In genomic region chr6:128519132-128519930, GRCh38 we compare ENCODE assay signal across 1 cellular context.
TF ChIP-seq lines count a peak whose summit lies in the region.

No MANE protein-coding gene starts in this region.

TF ChIP-seq in HepG2, 621 proteins besides CTCF, POLR2A, EP300 and RAD21 (continued from another document and continues in another):
- TF ChIP-seq DRAP1 (CRISPR knock-in tag; IDR thresholded peaks at IDR 0.05) (peak; percentile 61; the same call in 1 of the 2 replicates), HMGXB3 (CRISPR knock-in tag; IDR thresholded peaks at IDR 0.05; ENCODE audit: borderline replicate concordance) (peak; percentile 20; the same call in 1 of the 2 replicates), PRPF4 (IDR thresholded peaks at IDR 0.05; ENCODE audit: low read depth, low read length, poor library complexity, severe bottlenecking) (no peak), E2F2 (CRISPR knock-in tag; IDR thresholded peaks at IDR 0.05; ENCODE audit: borderline replicate concordance) (peak; percentile 70; the same call in 1 of the 2 replicates), RBM22 (optimal IDR thresholded peaks at IDR 0.05; ENCODE audit: low read length) (no peak), ARID4A (CRISPR knock-in tag; IDR thresholded peaks at IDR 0.05; ENCODE audit: borderline replicate concordance) (peak; percentile 68), HCFC1 (IDR thresholded peaks at IDR 0.05; ENCODE audit: low read depth, low read length) (no peak), KMT2B (CRISPR knock-in tag; IDR thresholded peaks at IDR 0.05) (peak; percentile 70; the same call in 1 of the 2 replicates), ETV5 (CRISPR knock-in tag; IDR thresholded peaks at IDR 0.05; ENCODE audit: borderline replicate concordance) (no peak), BRF2 (CRISPR knock-in tag; IDR thresholded peaks at IDR 0.05) (no peak), ZNF576 (CRISPR knock-in tag; IDR thresholded peaks at IDR 0.05) (0 out of 2 replicates have a peak, but pooled peaks have one; percentile 4), TERF1 (CRISPR knock-in tag; IDR thresholded peaks at IDR 0.05) (no peak), ZNF101 (CRISPR knock-in tag; IDR thresholded peaks at IDR 0.05; ENCODE audit: borderline replicate concordance, low read depth) (peak; percentile 53; the same call in 1 of the 2 replicates), THAP9 (CRISPR knock-in tag; IDR thresholded peaks at IDR 0.05; ENCODE audit: borderline replicate concordance) (no peak), ZBTB39 (CRISPR knock-in tag; IDR thresholded peaks at IDR 0.05) (peak; percentile 77; the same call in 1 of the 2 replicates), TCF12 (IDR thresholded peaks at IDR 0.05) (no peak), TCF12 (CRISPR knock-in tag; IDR thresholded peaks at IDR 0.05) (peak; percentile 61; the same call in 1 of the 2 replicates), CENPX (CRISPR knock-in tag; IDR thresholded peaks at IDR 0.05) (no peak), DDIT3 (CRISPR knock-in tag; IDR thresholded peaks at IDR 0.05) (no peak), ZFP36 (IDR thresholded peaks at IDR 0.05; ENCODE audit: borderline replicate concordance, low read depth, low read length, partially characterized antibody) (no peak), E2F1 (CRISPR knock-in tag; IDR thresholded peaks at IDR 0.05) (peak; percentile 71; the same call in 1 of the 2 replicates), ZSCAN20 (CRISPR knock-in tag; IDR thresholded peaks at IDR 0.05; ENCODE audit: borderline replicate concordance) (peak; percentile 80; the same call in 1 of the 2 replicates), NR2F6 (IDR thresholded peaks at IDR 0.05) (no peak), NR2F6 (CRISPR knock-in tag; IDR thresholded peaks at IDR 0.05) (0 out of 2 replicates have a peak, but pooled peaks have one; percentile 22), MYNN (CRISPR knock-in tag; IDR thresholded peaks at IDR 0.05; ENCODE audit: low read depth) (no peak), ZNF468 (CRISPR knock-in tag; IDR thresholded peaks at IDR 0.05) (no peak), ZNF644 (CRISPR knock-in tag; IDR thresholded peaks at IDR 0.05; ENCODE audit: low read depth) (peak; percentile 75), ZMYM3 (CRISPR knock-in tag; IDR thresholded peaks at IDR 0.05) (no peak), ZNF766 (CRISPR knock-in tag; IDR thresholded peaks at IDR 0.05; ENCODE audit: borderline replicate concordance) (peak; percentile 45; the same call in 1 of the 2 replicates), MXD4 (CRISPR knock-in tag; IDR thresholded peaks at IDR 0.05) (0 out of 2 replicates have a peak, but pooled peaks have one; percentile 27), SRY (CRISPR knock-in tag; IDR thresholded peaks at IDR 0.05) (peak; percentile 69; the same call in 1 of the 2 replicates), ZNF446 (CRISPR knock-in tag; IDR thresholded peaks at IDR 0.05) (no peak), ZNF24 (IDR thresholded peaks at IDR 0.05) (no peak), MED1 (CRISPR knock-in tag; IDR thresholded peaks at IDR 0.05) (peak; percentile 65), NCOA1 (CRISPR knock-in tag; IDR thresholded peaks at IDR 0.05) (0 out of 2 replicates have a peak, but pooled peaks have one; percentile 31), ZNF34 (CRISPR knock-in tag; IDR thresholded peaks at IDR 0.05; ENCODE audit: borderline replicate concordance) (no peak), ZNF605 (CRISPR knock-in tag; IDR thresholded peaks at IDR 0.05) (peak; percentile 57; the same call in 1 of the 2 replicates)
